ENCODE assay signal across 22 cellular contexts in the genomic region with DNA sequence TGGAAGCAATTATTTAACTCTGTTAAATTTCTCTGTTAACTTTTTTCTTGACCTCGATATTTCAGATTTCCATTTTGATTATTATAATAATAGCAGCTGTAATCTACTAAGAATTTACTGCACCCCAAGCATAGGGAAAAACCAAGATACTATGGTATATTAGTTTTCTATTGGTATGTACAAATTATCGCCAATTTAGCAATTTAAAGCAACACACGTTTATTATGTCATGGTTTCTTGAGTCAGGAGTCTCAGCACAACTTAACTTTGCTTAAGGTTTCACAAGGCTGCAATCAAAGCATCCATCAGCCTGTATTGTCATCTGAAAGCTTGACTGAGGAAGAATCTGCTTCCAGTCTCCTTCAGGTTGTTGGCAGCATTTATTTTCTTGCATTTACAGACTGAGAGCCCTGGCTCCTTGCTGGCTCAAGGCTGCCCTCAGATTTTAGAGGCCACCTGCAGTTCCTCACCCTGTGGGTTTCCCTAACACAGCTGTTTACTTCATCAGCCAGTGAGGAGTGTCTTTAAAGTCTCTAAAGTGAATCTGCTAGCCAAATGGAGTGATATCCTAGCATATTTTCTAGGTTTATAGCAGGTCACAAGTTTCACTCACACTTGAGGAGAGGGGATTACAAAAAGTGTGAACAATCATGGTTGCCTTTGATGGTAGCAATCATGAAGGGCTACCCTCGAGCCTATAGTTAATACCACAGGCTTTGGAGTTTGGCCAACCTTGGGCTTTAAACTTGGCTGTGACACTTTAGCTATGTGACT. TPM values are rescaled to one million over a fixed set of nuclear protein-coding genes. Genes with fewer than 3 reads are reported as not detected.
DNase-seq lines count a peak whose midpoint lies in the region; FAIRE-seq and TF ChIP-seq lines count a peak whose summit lies in the region.
"Had no signal": no experiment of that assay in that cellular context is flagged by ENCODE, and none has a peak within 500 bp of the region (broad histone marks: within the 10 kb centered on the region; RNA-seq: fewer than 3 reads in every experiment).

No MANE protein-coding gene starts in this region.

- H4K20me1 ChIP-seq in Karpas-422 (ENCODE audit: insufficient read depth, low read depth, low read length) (no peaks in the 10 kb centered on the region), astrocyte (ENCODE audit: insufficient read depth, low read length) (no peaks in the 10 kb centered on the region), neural progenitor cell (ENCODE audit: low read depth) (no peaks in the 10 kb centered on the region)

- H3F3A ChIP-seq in neural progenitor cell (ENCODE audit: low read depth) = peaks cover 20% of the 10 kb centered on the region

- peak; percentile 35 for DNase-seq in DMS 273 (lab: John Stamatoyannopoulos, UW; ENCODE audit: unreplicated experiment)
- DNase-seq in DMS 273 treated with DMSO at 0.1 percent for 48 hours (lab: John Stamatoyannopoulos, UW) = no peak
- DNase-seq in Karpas-422 = no peak
- DNase-seq in astrocyte (ENCODE audit: low read depth) = no peak
- peak; percentile 12 for DNase-seq in neural progenitor cell (ENCODE audit: low spot score)
- no peak for DNase-seq in GM19238 (ENCODE audit: insufficient read length, low spot score)
- no peak for DNase-seq in NCI-H128 (lab: John Stamatoyannopoulos, UW; ENCODE audit: unreplicated experiment)
- DNase-seq in stimulated activated CD4-positive, alpha-beta T cell treated with anti-CD3 and anti-CD28 coated beads, Interleukin-15, amount 100 ng/mL, for 24 hours = no peak
- DNase-seq: BE2C; HCEC 1CT; NCI-H2107; NCI-H524 treated with DMSO at 0.1 percent for 48 hours; stimulated activated naive CD4-positive, alpha-beta T cell; T-helper 1 cell; upper lobe of right lung had no signal

- H3K79me2 ChIP-seq in Karpas-422 (ENCODE audit: low read length) = peaks cover under 1% of the 10 kb centered on the region
- peaks cover 6% of the 10 kb centered on the region for H3K79me2 ChIP-seq in astrocyte (ENCODE audit: insufficient read depth, low read length)
- peaks cover under 1% of the 10 kb centered on the region for H3K79me2 ChIP-seq in neural progenitor cell (ENCODE audit: low read depth)

- H3K36me3 ChIP-seq in Karpas-422 (ENCODE audit: insufficient read depth, low read length) (no peaks in the 10 kb centered on the region), astrocyte (ENCODE audit: insufficient read depth, low read length) (no peaks in the 10 kb centered on the region), neural progenitor cell (no peaks in the 10 kb centered on the region)
- H3K36me3 ChIP-seq: BE2C, gastroesophageal sphincter, upper lobe of right lung had no signal

- TF ChIP-seq CTCF in astrocyte (IDR thresholded peaks at IDR 0.05; ENCODE audit: insufficient read depth, low read depth, low read length) (no peak), neural progenitor cell (IDR thresholded peaks at IDR 0.05) (no peak)

- H3K27ac ChIP-seq in Karpas-422 (ENCODE audit: low read length) (no peak overlapping the region), astrocyte (ENCODE audit: low read depth, low read length) (no peak overlapping the region), neural progenitor cell (no peak overlapping the region)
- H3K27ac ChIP-seq: 22Rv1, gastroesophageal sphincter, upper lobe of right lung had no signal

- H3K9me3 Mint-ChIP-seq in astrocyte (ENCODE audit: unreplicated experiment) (no peaks in the 10 kb centered on the region), neural progenitor cell (no peaks in the 10 kb centered on the region)
- H3K9me3 Mint-ChIP-seq: activated T-helper 1 cell treated with anti-CD3 and anti-CD28 coated beads, Interleukin-12 subunit alpha, Interleukin-12 subunit beta, Interleukin-2, Interleukin-4 antibody, amounts not matched to agents 30 ng/mL and 10 ng/mL and 1 ng/mL, durations not matched to agents 14 hours and 24 hours and 36 hours; dendritic cell treated with granulocyte-macrophage colony-stimulating factor and Interleukin-4, amounts not matched to agents 40 ng/mL and 50 ng/mL, for 4 days; nephron had no signal

- H3K27me3 Mint-ChIP-seq in astrocyte (ENCODE audit: low read depth, unreplicated experiment) = no peaks in the 10 kb centered on the region
- peaks cover 9% of the 10 kb centered on the region for H3K27me3 Mint-ChIP-seq in neural progenitor cell (ENCODE audit: insufficient read depth, low read depth)
- H3K27me3 Mint-ChIP-seq: dendritic cell treated with granulocyte-macrophage colony-stimulating factor and Interleukin-4, amounts not matched to agents 40 ng/mL and 50 ng/mL, for 4 days had no signal

- H3K4me2 ChIP-seq in Karpas-422 (ENCODE audit: low read depth, low read length, poor library complexity, severe bottlenecking) = no peak overlapping the region
- H3K4me2 ChIP-seq in astrocyte (ENCODE audit: low read length) = no peak overlapping the region
- no peak overlapping the region for H3K4me2 ChIP-seq in neural progenitor cell

- H3K4me3 ChIP-seq in Karpas-422 (ENCODE audit: low read length) (no peak overlapping the region), astrocyte (ENCODE audit: insufficient read depth, low read depth, low read length) (no peak overlapping the region), neural progenitor cell (no peak overlapping the region)
- H3K4me3 ChIP-seq: gastroesophageal sphincter, upper lobe of right lung had no signal

- H3K9ac ChIP-seq in Karpas-422 (ENCODE audit: low read length) (no peak overlapping the region), astrocyte (ENCODE audit: low read length) (no peak overlapping the region), neural progenitor cell (no peak overlapping the region)

- peaks cover 12% of the 10 kb centered on the region for H3K4me1 ChIP-seq in Karpas-422 (ENCODE audit: low read length)
- H3K4me1 ChIP-seq in astrocyte (ENCODE audit: insufficient read depth, low read length) = peaks cover 5% of the 10 kb centered on the region
- H3K4me1 ChIP-seq in neural progenitor cell = peaks cover 13% of the 10 kb centered on the region
- H3K4me1 ChIP-seq: BE2C had no signal

- H3K4me3 Mint-ChIP-seq in astrocyte (ENCODE audit: unreplicated experiment) (no peak overlapping the region), neural progenitor cell (no peak overlapping the region)
- H3K4me3 Mint-ChIP-seq: activated T-helper 1 cell treated with anti-CD3 and anti-CD28 coated beads, Interleukin-12 subunit alpha, Interleukin-12 subunit beta, Interleukin-2, Interleukin-4 antibody, amounts not matched to agents 30 ng/mL and 10 ng/mL and 1 ng/mL, durations not matched to agents 14 hours and 24 hours and 36 hours; dendritic cell treated with granulocyte-macrophage colony-stimulating factor and Interleukin-4, amounts not matched to agents 40 ng/mL and 50 ng/mL, for 4 days; nephron had no signal

- H3K9me3 ChIP-seq in Karpas-422 (ENCODE audit: low read length) = no peaks in the 10 kb centered on the region
- no peaks in the 10 kb centered on the region for H3K9me3 ChIP-seq in astrocyte (ENCODE audit: insufficient read depth, low read depth, low read length)
- H3K9me3 ChIP-seq in neural progenitor cell (ENCODE audit: low read depth) = no peaks in the 10 kb centered on the region
- H3K9me3 ChIP-seq: BE2C, gastroesophageal sphincter, upper lobe of right lung had no signal

- no peaks in the 10 kb centered on the region for H3K27me3 ChIP-seq in Karpas-422 (ENCODE audit: low read length)
- H3K27me3 ChIP-seq in astrocyte (ENCODE audit: insufficient read depth, low read length) = no peaks in the 10 kb centered on the region
- H3K27me3 ChIP-seq in neural progenitor cell = no peaks in the 10 kb centered on the region
- H3K27me3 ChIP-seq: BE2C, gastroesophageal sphincter, upper lobe of right lung had no signal

- H3K9me2 ChIP-seq in Karpas-422 (replicated peaks; ENCODE audit: insufficient read depth, low read length) = no peaks in the 10 kb centered on the region

- H3K4me1 Mint-ChIP-seq in astrocyte (ENCODE audit: low read depth, unreplicated experiment) = peaks cover 12% of the 10 kb centered on the region
- H3K4me1 Mint-ChIP-seq in neural progenitor cell = peaks cover 14% of the 10 kb centered on the region

- FAIRE-seq in astrocyte (lab: Jason Lieb, UNC) = no peak
- FAIRE-seq: D721Med, GM18507 had no signal

- H2AFZ ChIP-seq in Karpas-422 (ENCODE audit: low read length) (peak overlapping the region; percentile 10; the same call in 1 of the 2 replicates), astrocyte (ENCODE audit: low read depth, low read length) (peak overlapping the region; percentile 23), neural progenitor cell (replicated peaks) (no peak overlapping the region)

- H3K36me3 Mint-ChIP-seq in astrocyte (ENCODE audit: low read depth, unreplicated experiment) (no peaks in the 10 kb centered on the region), neural progenitor cell (no peaks in the 10 kb centered on the region)

- H3K27ac Mint-ChIP-seq in astrocyte (ENCODE audit: unreplicated experiment) = no peak overlapping the region
- no peak overlapping the region for H3K27ac Mint-ChIP-seq in neural progenitor cell
- H3K27ac Mint-ChIP-seq: activated T-helper 1 cell treated with anti-CD3 and anti-CD28 coated beads, Interleukin-12 subunit alpha, Interleukin-12 subunit beta, Interleukin-2, Interleukin-4 antibody, amounts not matched to agents 30 ng/mL and 10 ng/mL and 1 ng/mL, durations not matched to agents 14 hours and 24 hours and 36 hours; dendritic cell treated with granulocyte-macrophage colony-stimulating factor and Interleukin-4, amounts not matched to agents 40 ng/mL and 50 ng/mL, for 4 days; nephron had no signal

RNA-seq across cellular contexts. Expression of gene VPS54, which starts 4.4 kb away (rescaled TPM):
- total RNA-seq in Karpas-422 (2014; rRNA removed; shearing (Covaris generic); ENCODE audit: low replicate concordance) = 23.7 and 33.8 TPM in 2 replicates
- total RNA-seq in astrocyte (17.5 and 17.9 TPM in 2 replicates), neural progenitor cell (ENCODE audit: low replicate concordance) (33.0 and 44.3 TPM in 2 replicates)

Comparison
In these comparisons a context has a peak if more than half of its experiments do, and no peak if none do; other contexts are left out.
1. DNase-seq: peak in DMS 273 (single experiment) and neural progenitor cell (single experiment); none in DMS 273 treated with DMSO at 0.1 percent for 48 hours (single experiment), Karpas-422 (single experiment), astrocyte (single experiment), GM19238 (single experiment), NCI-H128 (single experiment) and stimulated activated CD4-positive, alpha-beta T cell treated with anti-CD3 and anti-CD28 coated beads, Interleukin-15, amount 100 ng/mL, for 24 hours (single experiment).